Comparison of ENCODE assay signal across 10 cellular contexts in the genomic region with DNA sequence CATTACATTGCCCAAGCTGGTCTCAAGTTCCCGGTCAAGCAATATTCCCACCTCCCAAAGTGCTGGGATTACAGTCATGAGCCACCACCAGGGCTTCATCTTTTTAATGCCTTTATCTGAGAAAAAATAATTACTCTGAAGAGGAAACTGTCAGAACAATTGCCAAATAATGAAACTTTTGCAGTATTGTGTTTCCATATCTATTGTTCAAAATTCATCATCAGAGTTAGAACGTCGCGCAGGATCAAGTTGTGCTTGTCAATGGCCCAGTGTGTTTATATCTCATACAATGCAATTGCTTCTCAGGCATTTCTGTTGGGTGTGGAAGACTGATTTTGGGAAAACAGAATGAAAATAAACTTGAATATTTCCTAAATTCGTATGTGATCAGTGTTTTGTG.
A peak's percentile ranks its signal among the peaks of the same experiment; 100 is the strongest.
DNase-seq lines count a peak whose midpoint lies in the region; ATAC-seq and TF ChIP-seq lines count a peak whose summit lies in the region.
"Had no signal": no experiment of that assay in that cellular context is flagged by ENCODE, and none has a peak within 500 bp of the region (broad histone marks: within the 10 kb centered on the region; RNA-seq: fewer than 3 reads in every experiment).

No MANE protein-coding gene starts in this region.

- no peak for ATAC-seq in activated T-helper 17 cell treated with anti-CD3 and anti-CD28 coated beads, Interleukin-2, amount 50 U/mL, for 72 hours (replicated peaks)
- ATAC-seq in naive thymus-derived CD4-positive, alpha-beta T cell, result no peak
- no peak for ATAC-seq in GM18517 (IDR thresholded peaks at IDR 0.05; ENCODE audit: unreplicated experiment)

- TF ChIP-seq CTCF in GM12865 (IDR thresholded peaks at IDR 0.05; ENCODE audit: insufficient read depth, low read depth, low read length, missing control alignments) (no peak), brain microvascular endothelial cell (IDR thresholded peaks at IDR 0.05; ENCODE audit: low read depth, low read length, missing control alignments) (no peak)

- peaks cover 9% of the 10 kb centered on the region; the same call in 1 of the 2 replicates for H4K20me1 ChIP-seq in BLaER1

- H3K27ac ChIP-seq in BLaER1 (peak overlapping the region; percentile 72), brain microvascular endothelial cell (no peak overlapping the region)
- H3K27ac ChIP-seq in naive thymus-derived CD4-positive, alpha-beta T cell (ENCODE audit: low read depth, low read length), result peak overlapping the region; percentile 32

- no peak overlapping the region for H3K9ac ChIP-seq in BLaER1

- H3K27me3 Mint-ChIP-seq in activated T-helper 17 cell treated with anti-CD3 and anti-CD28 coated beads, Interleukin-2, amount 50 U/mL, for 72 hours, result no peaks in the 10 kb centered on the region
- H3K27me3 Mint-ChIP-seq in naive thymus-derived CD4-positive, alpha-beta T cell, result no peaks in the 10 kb centered on the region

- POLR2A ChIA-PET in naive thymus-derived CD4-positive, alpha-beta T cell (lab: Charles Lee), result interaction anchor here (1.2 to 7.3 kb wide), 2 partner anchors 27 to 144 kb away, joined by 3 to 86 read pairs; partner anchors contain the start of gene ARID5B

- peaks cover 52% of the 10 kb centered on the region for H3K4me1 Mint-ChIP-seq in activated T-helper 17 cell treated with anti-CD3 and anti-CD28 coated beads, Interleukin-2, amount 50 U/mL, for 72 hours
- peaks cover 75 to 97% (median 94%) of the 10 kb centered on the region in 7 donors for H3K4me1 Mint-ChIP-seq in naive thymus-derived CD4-positive, alpha-beta T cell

- intact Hi-C loops in naive thymus-derived CD4-positive, alpha-beta T cell (cut with micrococcal nuclease), result no loop called here

- CTCF ChIA-PET in naive thymus-derived CD4-positive, alpha-beta T cell (lab: Charles Lee), result no interaction called here

- no peaks in the 10 kb centered on the region for H3K27me3 ChIP-seq in BLaER1
- H3K27me3 ChIP-seq in naive thymus-derived CD4-positive, alpha-beta T cell (ENCODE audit: control insufficient read depth in 2 of 2, insufficient read depth in 2 of 2, low read length in 2 of 2), result no peaks in the 10 kb centered on the region
- no peaks in the 10 kb centered on the region for H3K27me3 ChIP-seq in brain microvascular endothelial cell (replicated peaks)

- H3K4me3 Mint-ChIP-seq in activated T-helper 17 cell treated with anti-CD3 and anti-CD28 coated beads, Interleukin-2, amount 50 U/mL, for 72 hours, result peak overlapping the region; percentile 98
- peak overlapping the region in 7 of 10 donors; percentile 7 to 85 (median 63) for H3K4me3 Mint-ChIP-seq in naive thymus-derived CD4-positive, alpha-beta T cell

- in situ Hi-C loops in brain microvascular endothelial cell (cut with HindIII; ENCODE audit: low pct_ligation_motif_present, low sequenced_read_pairs), result no loop called here

- H3K4me2 ChIP-seq in BLaER1, result peak overlapping the region; percentile 60

- H3K4me3 ChIP-seq in BLaER1 (no peak overlapping the region), GM12865 (ENCODE audit: low read depth, low read length) (no peak overlapping the region), brain microvascular endothelial cell (ENCODE audit: low read depth, low read length) (no peak overlapping the region)
- no peak overlapping the region for H3K4me3 ChIP-seq in naive thymus-derived CD4-positive, alpha-beta T cell (ENCODE audit: low read length)
- H3K4me3 ChIP-seq: prostate gland had no signal

- peak overlapping the region; percentile 98 for H3K27ac Mint-ChIP-seq in activated T-helper 17 cell treated with anti-CD3 and anti-CD28 coated beads, Interleukin-2, amount 50 U/mL, for 72 hours
- H3K27ac Mint-ChIP-seq in naive thymus-derived CD4-positive, alpha-beta T cell, result peak overlapping the region in 8 of 9 donors; percentile 48 to 100 (median 96)

- no peaks in the 10 kb centered on the region for H3K9me3 Mint-ChIP-seq in activated T-helper 17 cell treated with anti-CD3 and anti-CD28 coated beads, Interleukin-2, amount 50 U/mL, for 72 hours
- H3K9me3 Mint-ChIP-seq in naive thymus-derived CD4-positive, alpha-beta T cell, result no peaks in the 10 kb centered on the region

- H3K36me3 ChIP-seq in BLaER1 (peaks cover 58% of the 10 kb centered on the region), brain microvascular endothelial cell (replicated peaks) (no peaks in the 10 kb centered on the region)
- H3K36me3 ChIP-seq in naive thymus-derived CD4-positive, alpha-beta T cell (ENCODE audit: control insufficient read depth in 2 of 3, insufficient read depth in 3 of 3, low read length in 3 of 3), result no peaks in the 10 kb centered on the region
- H3K36me3 ChIP-seq: prostate gland had no signal

- DNase-seq in GM12865 (ENCODE audit: low read depth) (peak; percentile 8), brain microvascular endothelial cell (no peak), hepatic stellate cell (ENCODE audit: low spot score) (no peak), LoVo (ENCODE audit: low spot score) (no peak)
- no peak for DNase-seq in naive thymus-derived CD4-positive, alpha-beta T cell
- DNase-seq: T-helper 9 cell had no signal

- H3K9me3 ChIP-seq in BLaER1, result peaks cover 15% of the 10 kb centered on the region
- no peaks in the 10 kb centered on the region for H3K9me3 ChIP-seq in naive thymus-derived CD4-positive, alpha-beta T cell (ENCODE audit: control insufficient read depth in 2 of 3, low read length in 3 of 3)
- H3K9me3 ChIP-seq: prostate gland had no signal

- peaks cover 98% of the 10 kb centered on the region for H3K4me1 ChIP-seq in BLaER1
- peaks cover 58 to 74% of the 10 kb centered on the region in 2 donors for H3K4me1 ChIP-seq in naive thymus-derived CD4-positive, alpha-beta T cell (ENCODE audit: control insufficient read depth in 2 of 2, insufficient read depth in 2 of 2, low read length in 2 of 2)

- H3K36me3 Mint-ChIP-seq in activated T-helper 17 cell treated with anti-CD3 and anti-CD28 coated beads, Interleukin-2, amount 50 U/mL, for 72 hours (ENCODE audit: low read depth), result peaks cover 89% of the 10 kb centered on the region
- H3K36me3 Mint-ChIP-seq in naive thymus-derived CD4-positive, alpha-beta T cell, result peaks cover 5 to 39% (median 11%) of the 10 kb centered on the region in 5 donors
